Comparison of ENCODE assay signal across 20 cellular contexts in the genomic region with DNA sequence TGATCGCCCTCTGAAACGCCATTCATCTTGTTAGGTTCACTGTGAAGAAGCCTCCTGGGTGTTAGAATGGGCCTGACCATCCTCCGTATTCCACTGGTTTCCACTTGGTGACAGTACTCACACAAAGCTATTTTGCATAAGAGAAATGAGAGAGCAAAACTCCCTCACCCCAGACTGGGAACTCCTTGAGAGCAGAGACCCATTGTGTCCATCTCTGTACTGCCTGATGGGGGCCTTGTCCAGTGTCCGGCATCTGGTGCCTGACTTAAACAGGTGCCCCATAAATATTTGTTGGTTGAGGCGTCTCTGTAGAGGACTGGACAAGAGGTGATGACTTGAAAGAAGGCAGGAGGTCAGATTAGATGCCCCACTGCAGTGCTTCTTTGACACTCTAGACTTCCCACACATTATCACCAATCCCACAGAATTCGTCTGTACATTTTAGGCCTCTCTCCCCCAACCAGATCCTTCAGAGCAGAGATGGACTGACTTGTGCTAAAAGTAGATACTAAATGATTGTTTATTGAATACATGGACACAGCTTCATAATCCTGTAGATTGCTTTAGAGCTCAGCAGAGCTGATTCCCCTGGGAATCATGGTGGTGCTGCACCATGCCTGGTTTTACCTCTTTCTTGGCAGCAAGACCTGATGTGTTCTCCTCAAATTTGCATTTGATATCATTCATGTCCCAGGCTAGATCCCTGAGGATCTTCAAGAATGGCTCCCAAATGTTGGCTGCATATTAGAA. TPM values are rescaled to one million over a fixed set of nuclear protein-coding genes. Genes with fewer than 3 reads are reported as not detected.
DNase-seq lines count a peak whose midpoint lies in the region; ATAC-seq, FAIRE-seq and TF ChIP-seq lines count a peak whose summit lies in the region.
"Had no signal": no experiment of that assay in that cellular context is flagged by ENCODE, and none has a peak within 500 bp of the region (broad histone marks: within the 10 kb centered on the region; RNA-seq: fewer than 3 reads in every experiment).

No MANE protein-coding gene starts in this region.

- no peak overlapping the region for H3K4me3 ChIP-seq in spleen
- H3K4me3 ChIP-seq in mucosa of descending colon = no peak overlapping the region
- H3K4me3 ChIP-seq: K562 had no signal

- H3K27me3 ChIP-seq in spleen (replicated peaks in 1 of 7) = no peaks in the 10 kb centered on the region

- peak; percentile 38 for DNase-seq in activated CD8-positive, alpha-beta memory T cell treated with anti-CD3 and anti-CD28 coated beads for 24 hours
- no peak for DNase-seq in activated CD8-positive, alpha-beta memory T cell treated with anti-CD3 and anti-CD28 coated beads, Interleukin-2, amount 50 U/mL, for 4 hours
- DNase-seq in GM19239 (ENCODE audit: insufficient read length, low spot score) (no peak), spleen (peak; percentile 24), mucosa of descending colon (no peak)
- DNase-seq: ACHN, DMS79 treated with DMSO at 0.1 percent for 48 hours, GDM1, NCI-H1436 treated with DMSO at 0.1 percent for 48 hours, NCI-H2081, NCI-H524 had no signal

- FAIRE-seq in GM19239 (lab: Jason Lieb, UNC) = peak; percentile 39
- FAIRE-seq: D721Med, H54, K562 had no signal

- H3K27me3 Mint-ChIP-seq in activated T-helper 17 cell treated with anti-CD3 and anti-CD28 coated beads, Interleukin-2, amount 50 U/mL, for 72 hours = no peaks in the 10 kb centered on the region

- no peak for TF ChIP-seq POLR2A in spleen (IDR thresholded peaks at IDR 0.05)

- WGBS in spleen, 5 donors = 86 to 89% (median 87%) methylated on average over 6 of the region's 6 CpGs

- H3K27ac ChIP-seq in spleen = peak overlapping the region in 3 of 8 donors; percentile 14 to 42 (median 36)
- H3K27ac ChIP-seq: HL-60 had no signal

- no peaks in the 10 kb centered on the region for H3K9me3 Mint-ChIP-seq in activated T-helper 17 cell treated with anti-CD3 and anti-CD28 coated beads, Interleukin-2, amount 50 U/mL, for 72 hours
- H3K9me3 Mint-ChIP-seq: CD8-positive, alpha-beta T cell had no signal

- TF ChIP-seq CTCF in spleen (IDR thresholded peaks at IDR 0.05 in 8 of 11, conservative IDR thresholded peaks at IDR 0.05 in 3 of 11) (no peak), mucosa of descending colon (IDR thresholded peaks at IDR 0.05) (no peak)

- no peak for ATAC-seq in activated T-helper 17 cell treated with anti-CD3 and anti-CD28 coated beads, Interleukin-2, amount 50 U/mL, for 72 hours (replicated peaks)
- no peak for ATAC-seq in HG02642 (IDR thresholded peaks at IDR 0.05; ENCODE audit: poor library complexity, unreplicated experiment)
- ATAC-seq in mucosa of descending colon = no peak
- ATAC-seq: CD8-positive, alpha-beta T cell; K562; Panc1; Right ventricle myocardium inferior had no signal

- peaks cover 26% of the 10 kb centered on the region for H3K4me1 Mint-ChIP-seq in activated T-helper 17 cell treated with anti-CD3 and anti-CD28 coated beads, Interleukin-2, amount 50 U/mL, for 72 hours

- no peaks in the 10 kb centered on the region for H3K9me3 ChIP-seq in spleen
- no peaks in the 10 kb centered on the region for H3K9me3 ChIP-seq in mucosa of descending colon

- H3K36me3 ChIP-seq in spleen (no peaks in the 10 kb centered on the region), mucosa of descending colon (ENCODE audit: low read depth) (no peaks in the 10 kb centered on the region)

- intact Hi-C loops in spleen (cut with DNase I; ENCODE audit: low total_unique reads) (loop anchor here (10.0 kb wide), 1 partner anchor 46 kb away; the partner anchor contains the start of gene KCNA3), mucosa of descending colon (cut with DNase I, micrococcal nuclease) (no loop called here)

- no peaks in the 10 kb centered on the region for H3K36me3 Mint-ChIP-seq in activated T-helper 17 cell treated with anti-CD3 and anti-CD28 coated beads, Interleukin-2, amount 50 U/mL, for 72 hours (ENCODE audit: low read depth)
- H3K36me3 Mint-ChIP-seq: CD8-positive, alpha-beta T cell had no signal

- peaks cover 12 to 54% (median 33%) of the 10 kb centered on the region in 6 donors for H3K4me1 ChIP-seq in spleen
- H3K4me1 ChIP-seq in mucosa of descending colon (ENCODE audit: low read depth) = no peaks in the 10 kb centered on the region

- H3K27ac Mint-ChIP-seq in activated T-helper 17 cell treated with anti-CD3 and anti-CD28 coated beads, Interleukin-2, amount 50 U/mL, for 72 hours = no peak overlapping the region
- H3K27ac Mint-ChIP-seq: CD8-positive, alpha-beta T cell had no signal

- H3K4me3 Mint-ChIP-seq in activated T-helper 17 cell treated with anti-CD3 and anti-CD28 coated beads, Interleukin-2, amount 50 U/mL, for 72 hours = peak overlapping the region; percentile 52
- H3K4me3 Mint-ChIP-seq: CD8-positive, alpha-beta T cell had no signal

RNA-seq across cellular contexts. Expression of gene KCNA2, which starts 22.4 kb away (rescaled TPM):
- 1 to 10 TPM; 1.6 to 4.7 TPM for total RNA-seq in activated T-helper 17 cell treated with anti-CD3 and anti-CD28 coated beads, Interleukin-2, amount 50 U/mL, for 72 hours
- 1 to 10 TPM in 5 of 7 donors, under 1 TPM in 2; 0.65 to 2.6 (median 1.4) TPM for total RNA-seq in spleen
- polyA plus RNA-seq in spleen = under 1 TPM; 0.09 to 0.13 (median 0.11) TPM
- 1 to 10 TPM in 1 of 3 donors, under 1 TPM in 2; 0.12 to 4.7 (median 0.46) TPM for total RNA-seq in mucosa of descending colon
- total RNA-seq: K562 had no signal
- polyA plus RNA-seq: K562 had no signal

RNA-seq across cellular contexts. Expression of gene KCNA3, which starts 46.2 kb away (rescaled TPM):
- total RNA-seq in activated T-helper 17 cell treated with anti-CD3 and anti-CD28 coated beads, Interleukin-2, amount 50 U/mL, for 72 hours = 10 to 100 TPM; 22.7 to 61.7 TPM
- total RNA-seq in spleen (10 to 100 TPM; 20.4 to 45.8 (median 28.4) TPM), mucosa of descending colon (1 to 10 TPM; 1.5 to 2.7 (median 1.9) TPM)
- polyA plus RNA-seq in spleen = 1 to 10 TPM in 1 of 3 donors, under 1 TPM in 2; 0.30 to 1.4 (median 0.96) TPM
- total RNA-seq: K562 had no signal
- polyA plus RNA-seq: K562 had no signal

Comparison
In these comparisons a context has a peak if more than half of its experiments do, and no peak if none do; other contexts are left out.
1. DNase-seq: peak in activated CD8-positive, alpha-beta memory T cell treated with anti-CD3 and anti-CD28 coated beads for 24 hours (single experiment) and spleen (single experiment); none in activated CD8-positive, alpha-beta memory T cell treated with anti-CD3 and anti-CD28 coated beads, Interleukin-2, amount 50 U/mL, for 4 hours (single experiment), GM19239 (single experiment) and mucosa of descending colon (0 of 3).
2. RNA of gene KCNA3, which starts 46.2 kb away (total RNA-seq): 22.7 to 61.7 TPM in activated T-helper 17 cell treated with anti-CD3 and anti-CD28 coated beads, Interleukin-2, amount 50 U/mL, for 72 hours and 20.4 to 45.8 TPM in spleen; 1.5 to 2.7 TPM in mucosa of descending colon; every median in the first group is over 4 times any median in the second.